ENCODE assay signal across 26 cellular contexts in genomic region chr22:37925311-37925710, GRCh38. TPM values are rescaled to one million over a fixed set of nuclear protein-coding genes. Genes with fewer than 3 reads are reported as not detected.
DNase-seq lines count a peak whose midpoint lies in the region; ATAC-seq and TF ChIP-seq lines count a peak whose summit lies in the region.
"Had no signal": no experiment of that assay in that cellular context is flagged by ENCODE, and none has a peak within 500 bp of the region (broad histone marks: within the 10 kb centered on the region; RNA-seq: fewer than 3 reads in every experiment).

No MANE protein-coding gene starts in this region.

- peak overlapping the region in 6 of 11 experiments; percentile 29 to 69 (median 52); a peak in 11 of 22 replicates for H3K27ac ChIP-seq in BLaER1 treated with 17β-estradiol and CSF1 and Interleukin-3, amounts not matched to agents 10 nM and 100 nM
- H3K27ac ChIP-seq in body of pancreas (peak overlapping the region in 3 of 4 donors; percentile 49 to 59 (median 50)), mesenchymal stem cell (ENCODE audit: low read length, poor library complexity, severe bottlenecking) (no peak overlapping the region), sigmoid colon (peak overlapping the region in 3 of 4 donors; percentile 58 to 97 (median 84))
- H3K27ac ChIP-seq: C4-2B, HL-60 had no signal

- no peak overlapping the region for H2BK15ac ChIP-seq in mesenchymal stem cell (ENCODE audit: low read depth, poor library complexity, severe bottlenecking)

- no peak overlapping the region for H3K14ac ChIP-seq in mesenchymal stem cell (ENCODE audit: low read length in 2 of 2)

- no peak overlapping the region for H2BK120ac ChIP-seq in mesenchymal stem cell (ENCODE audit: low read depth, low read length)

- ATAC-seq in body of pancreas (no peak), HG03135 (IDR thresholded peaks at IDR 0.05; ENCODE audit: unreplicated experiment) (no peak)
- ATAC-seq: CD8-positive, alpha-beta T cell had no signal

- H3K23ac ChIP-seq in mesenchymal stem cell (ENCODE audit: low read length in 2 of 2): no peak overlapping the region

- TF ChIP-seq CTCF in body of pancreas (IDR thresholded peaks at IDR 0.05): no peak
- TF ChIP-seq CTCF in sigmoid colon (IDR thresholded peaks at IDR 0.05): no peak

- peak overlapping the region in 10 of 11 experiments; percentile 11 to 74 (median 50); a peak in 16 of 22 replicates for H3K9ac ChIP-seq in BLaER1 treated with 17β-estradiol and CSF1 and Interleukin-3, amounts not matched to agents 10 nM and 100 nM
- H3K9ac ChIP-seq in mesenchymal stem cell (ENCODE audit: low read length): peak overlapping the region; percentile 1

- H4K20me1 ChIP-seq in BLaER1 treated with 17β-estradiol and CSF1 and Interleukin-3, amounts not matched to agents 10 nM and 100 nM: peaks cover 0 to 72% (median 43%) of the 10 kb centered on the region in 11 experiments; a peak in 20 of 22 replicates

- H2BK5ac ChIP-seq in mesenchymal stem cell (ENCODE audit: low read depth, low read length, poor library complexity, severe bottlenecking): no peak overlapping the region

- H2AFZ ChIP-seq in mesenchymal stem cell (ENCODE audit: low read depth, low read length): no peak overlapping the region

- H3K4me2 ChIP-seq in BLaER1 treated with 17β-estradiol and CSF1 and Interleukin-3, amounts not matched to agents 10 nM and 100 nM: peak overlapping the region; percentile 77 to 99 (median 91)
- H3K4me2 ChIP-seq in mesenchymal stem cell (ENCODE audit: low read length, poor library complexity, severe bottlenecking): no peak overlapping the region

- WGBS in body of pancreas, 2 donors: 7 to 56% methylated on average over 2 to 3 of the region's 3 CpGs
- 90% methylated on average over 1 of the region's 3 CpGs for WGBS in mesenchymal stem cell
- WGBS in sigmoid colon, 2 donors: 72 to 75% methylated on average over 3 of the region's 3 CpGs

- TF ChIP-seq EP300 in sigmoid colon (IDR thresholded peaks at IDR 0.05): no peak

- H3K4me3 ChIP-seq in BLaER1 treated with 17β-estradiol and CSF1 and Interleukin-3, amounts not matched to agents 10 nM and 100 nM: peak overlapping the region in 7 of 10 experiments; percentile 24 to 62 (median 33); a peak in 12 of 20 replicates
- no peak overlapping the region for H3K4me3 ChIP-seq in body of pancreas
- H3K4me3 ChIP-seq in mesenchymal stem cell (ENCODE audit: insufficient read depth in 1 of 2, low read depth in 1 of 2, low read length in 2 of 2): no peak overlapping the region
- H3K4me3 ChIP-seq in sigmoid colon: no peak overlapping the region

- H3K9me3 ChIP-seq in BLaER1 treated with 17β-estradiol and CSF1 and Interleukin-3, amounts not matched to agents 10 nM and 100 nM (replicated peaks in 1 of 11): no peaks in the 10 kb centered on the region
- H3K9me3 ChIP-seq in body of pancreas (no peaks in the 10 kb centered on the region), mesenchymal stem cell (ENCODE audit: control insufficient read depth, low read length) (no peaks in the 10 kb centered on the region), sigmoid colon (no peaks in the 10 kb centered on the region)
- H3K9me3 ChIP-seq: Caco-2 had no signal

- H3K27me3 ChIP-seq in BLaER1 treated with 17β-estradiol and CSF1 and Interleukin-3, amounts not matched to agents 10 nM and 100 nM: peaks cover 0 to 8% (median 0%) of the 10 kb centered on the region in 11 experiments; a peak in 2 of 22 replicates
- H3K27me3 ChIP-seq in body of pancreas: no peaks in the 10 kb centered on the region
- no peaks in the 10 kb centered on the region for H3K27me3 ChIP-seq in mesenchymal stem cell (ENCODE audit: control insufficient read depth in 1 of 2, insufficient read depth in 1 of 2, low read length in 2 of 2)
- no peaks in the 10 kb centered on the region for H3K27me3 ChIP-seq in sigmoid colon

- peaks cover 19 to 73% (median 56%) of the 10 kb centered on the region in 11 experiments for H3K36me3 ChIP-seq in BLaER1 treated with 17β-estradiol and CSF1 and Interleukin-3, amounts not matched to agents 10 nM and 100 nM
- peaks cover 0 to 19% of the 10 kb centered on the region in 2 donors for H3K36me3 ChIP-seq in body of pancreas (replicated peaks in 1 of 2; ENCODE audit: insufficient read depth in 1 of 2, low read depth in 2 of 2)
- H3K36me3 ChIP-seq in mesenchymal stem cell (ENCODE audit: control insufficient read depth in 1 of 2, insufficient read depth in 2 of 2, low read depth in 1 of 2, low read length in 2 of 2): peaks cover 80 to 89% of the 10 kb centered on the region in 2 experiments
- H3K36me3 ChIP-seq in sigmoid colon: peaks cover 52 to 99% (median 80%) of the 10 kb centered on the region in 4 donors

- H2BK12ac ChIP-seq in mesenchymal stem cell (ENCODE audit: low read length in 2 of 2): no peak overlapping the region

- no peak overlapping the region for H4K91ac ChIP-seq in mesenchymal stem cell (ENCODE audit: low read length)

- no peak overlapping the region for H3K18ac ChIP-seq in mesenchymal stem cell (ENCODE audit: low read depth in 1 of 2, low read length in 2 of 2)

- DNase-seq in body of pancreas (no peak), mesenchymal stem cell (no peak), sigmoid colon (no peak), hypothalamus (lab: John Stamatoyannopoulos, UW) (no peak), AG08396 (ENCODE audit: low spot score) (no peak)
- no peak for DNase-seq in activated CD8-positive, alpha-beta memory T cell treated with anti-CD3 and anti-CD28 coated beads for 24 hours
- DNase-seq: AML-193; Caco-2; CD8-positive, alpha-beta T cell; DMS 273 treated with DMSO at 0.1 percent for 48 hours; DMS79; EL; GDM1; HCEC 1CT; Karpas-422; NCI-H1092 treated with DMSO at 0.1 percent for 48 hours; NCI-H1436; NCI-H187 treated with DMSO at 0.1 percent for 48 hours; NCI-H345; NCI-H524 treated with DMSO at 0.1 percent for 48 hours; NCI-H774 had no signal

- H3K4me1 ChIP-seq in BLaER1 treated with 17β-estradiol and CSF1 and Interleukin-3, amounts not matched to agents 10 nM and 100 nM: peaks cover 48 to 96% (median 90%) of the 10 kb centered on the region in 10 experiments
- H3K4me1 ChIP-seq in body of pancreas: peaks cover 57% of the 10 kb centered on the region
- peaks cover 7% of the 10 kb centered on the region for H3K4me1 ChIP-seq in mesenchymal stem cell (ENCODE audit: control insufficient read depth, insufficient read depth, low read depth, low read length)
- H3K4me1 ChIP-seq in sigmoid colon: peaks cover 0 to 65% (median 49%) of the 10 kb centered on the region in 4 donors
- H3K4me1 ChIP-seq: Caco-2 had no signal

- peaks cover 46% of the 10 kb centered on the region for H3K79me1 ChIP-seq in mesenchymal stem cell (replicated peaks; ENCODE audit: low read length, poor library complexity, severe bottlenecking)

- intact Hi-C loops in body of pancreas (cut with DNase I) (no loop called here), sigmoid colon (cut with DNase I) (no loop called here)

- TF ChIP-seq POLR2A in body of pancreas (IDR thresholded peaks at IDR 0.05): no peak
- no peak for TF ChIP-seq POLR2A in sigmoid colon (IDR thresholded peaks at IDR 0.05)

- no peak overlapping the region for H4K8ac ChIP-seq in mesenchymal stem cell (ENCODE audit: low read length)

- H2AK5ac ChIP-seq in mesenchymal stem cell (ENCODE audit: low read length, severe bottlenecking): no peak overlapping the region

- no peak overlapping the region for H3K4ac ChIP-seq in mesenchymal stem cell (ENCODE audit: low read depth in 1 of 2, low read length in 2 of 2)

RNA-seq across cellular contexts. Expression of gene MICALL1, which starts 19.2 kb away (rescaled TPM):
- 10 to 100 TPM; 19.2 to 34.9 TPM for total RNA-seq in body of pancreas
- polyA plus RNA-seq in mesenchymal stem cell (2013, experiment 1 of 2): 19.9 TPM
- 19.0 TPM for polyA plus RNA-seq in mesenchymal stem cell (2013, experiment 2 of 2)
- total RNA-seq in sigmoid colon: 100 to 1,000 TPM in 1 of 4 donors, 10 to 100 TPM in 3; 23.9 to 109 (median 51.6) TPM
- polyA plus RNA-seq in sigmoid colon: 10 to 100 TPM in 1 of 3 donors, 1 to 10 TPM in 2; 8.4 to 22.5 (median 9.7) TPM

RNA-seq across cellular contexts. Expression of gene C22orf23, which starts 28.1 kb away (rescaled TPM):
- total RNA-seq in body of pancreas: not detected
- 0.17 TPM for polyA plus RNA-seq in mesenchymal stem cell (2013, experiment 1 of 2)
- polyA plus RNA-seq in mesenchymal stem cell (2013, experiment 2 of 2): 0.27 TPM
- under 1 TPM in 1 of 4 donors, not detected in 3; 0.36 TPM for total RNA-seq in sigmoid colon
- polyA plus RNA-seq in sigmoid colon: under 1 TPM in 1 of 3 donors, not detected in 2; 0.15 TPM
- total RNA-seq: Caco-2 had no signal

RNA-seq across cellular contexts. Expression of gene POLR2F, which starts 28.2 kb away (rescaled TPM):
- total RNA-seq in body of pancreas: 100 to 1,000 TPM in 1 of 2 donors, 10 to 100 TPM in 1; 43.8 to 119 TPM
- polyA plus RNA-seq in mesenchymal stem cell (2013, experiment 1 of 2): 88.8 TPM
- 95.4 TPM for polyA plus RNA-seq in mesenchymal stem cell (2013, experiment 2 of 2)
- 100 to 1,000 TPM in 1 of 4 donors, 10 to 100 TPM in 3; 47.9 to 149 (median 71.1) TPM for total RNA-seq in sigmoid colon
- polyA plus RNA-seq in sigmoid colon: 100 to 1,000 TPM in 2 of 3 donors, 10 to 100 TPM in 1; 96.9 to 136 (median 126) TPM

RNA-seq across cellular contexts. Expression of gene SOX10, which starts 59.0 kb away (rescaled TPM):
- total RNA-seq in body of pancreas (under 1 TPM in 1 of 2 donors, not detected in 1; 0.66 TPM), sigmoid colon (10 to 100 TPM in 1 of 4 donors, 1 to 10 TPM in 3; 3.8 to 17.5 (median 8.4) TPM)
- polyA plus RNA-seq in mesenchymal stem cell (2013, experiment 1 of 2): not detected
- polyA plus RNA-seq in mesenchymal stem cell (2013, experiment 2 of 2): not detected
- 1 to 10 TPM in 2 of 3 donors, under 1 TPM in 1; 0.23 to 2.8 (median 1.8) TPM for polyA plus RNA-seq in sigmoid colon
- total RNA-seq: A172; Caco-2; CD8-positive, alpha-beta T cell had no signal

Comparison
In these comparisons a context has a peak if more than half of its experiments do, and no peak if none do; other contexts are left out.
1. H3K4me3 ChIP-seq: peak in BLaER1 treated with 17β-estradiol and CSF1 and Interleukin-3, amounts not matched to agents 10 nM and 100 nM (7 of 10); none in body of pancreas (0 of 2), mesenchymal stem cell (0 of 2) and sigmoid colon (0 of 4).